ENCODE assay signal across 8 cellular contexts in the genomic region with DNA sequence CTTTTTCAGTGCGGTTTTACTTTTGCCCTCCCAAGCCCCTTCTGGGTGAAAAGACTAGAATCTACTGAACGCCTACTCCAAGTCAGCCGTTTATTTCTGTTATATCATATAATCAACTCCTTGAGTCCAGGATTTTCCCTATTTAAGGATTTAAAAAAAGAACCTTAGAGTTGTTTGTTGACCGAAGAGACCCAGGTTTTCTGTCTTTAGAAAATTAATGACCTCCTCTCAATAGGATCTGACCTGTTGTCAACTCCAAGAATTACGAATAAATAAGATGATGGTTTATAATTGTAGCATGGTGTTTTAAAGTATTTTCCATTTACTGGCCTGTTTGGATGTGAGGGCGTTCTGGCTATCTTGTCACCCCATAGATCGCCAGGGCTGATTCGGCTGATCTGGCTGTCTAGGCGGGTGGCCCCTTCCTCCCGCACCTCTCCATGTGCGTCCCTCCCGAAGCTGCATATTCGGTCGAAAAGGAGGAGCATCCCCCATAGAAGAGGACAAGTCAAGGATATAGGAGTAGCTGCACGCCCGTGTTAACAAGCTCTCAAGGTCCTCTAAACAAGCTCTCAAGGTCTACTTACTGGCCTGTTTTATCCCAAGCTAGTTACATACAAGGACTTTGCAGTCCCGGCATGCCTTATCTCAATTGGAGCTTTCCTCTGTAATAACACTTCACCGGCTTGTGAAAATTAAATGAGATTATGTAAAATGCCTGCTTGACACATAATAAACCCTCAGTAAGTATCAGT. TPM values are rescaled to one million over a fixed set of nuclear protein-coding genes. Genes with fewer than 3 reads are reported as not detected.
DNase-seq lines count a peak whose midpoint lies in the region; ATAC-seq and TF ChIP-seq lines count a peak whose summit lies in the region.

No MANE protein-coding gene starts in this region.

- CTCF ChIA-PET in HEK293 (lab: Yijun Ruan, JAX) (interaction anchor here (0.7 to 3.4 kb wide), 5 partner anchors 9 to 498 kb away, joined by 3 to 20 read pairs (median 3); no protein-coding TSS in a partner anchor), RWPE1 (lab: Yijun Ruan, JAX) (no interaction called here)

- DNase-seq in RWPE1 (ENCODE audit: low spot score) = no peak
- no peak for DNase-seq in epithelial cell of esophagus (ENCODE audit: low read depth)
- no peak for DNase-seq in ovary
- no peak for DNase-seq in NCI-H2171 treated with DMSO at 0.1 percent for 48 hours (lab: John Stamatoyannopoulos, UW)
- no peak for DNase-seq in NCI-H345 treated with DMSO at 0.1 percent for 48 hours (lab: John Stamatoyannopoulos, UW; ENCODE audit: unreplicated experiment)
- DNase-seq in sciatic nerve (ENCODE audit: low spot score) = no peak

- H3K27me3 ChIP-seq in ovary = no peaks in the 10 kb centered on the region

- WGBS in ovary, 3 donors = 4 to 14% (median 5%) methylated on average over 18 of the region's 18 CpGs

- no peak for TF ChIP-seq EP300 in ovary (IDR thresholded peaks at IDR 0.05)

- no peak for TF ChIP-seq POLR2A in ovary (IDR thresholded peaks at IDR 0.05)

- intact Hi-C loops in ovary (cut with DNase I) (loop anchor here in 1 of 4 donors (5.0 kb wide), 2 partner anchors 233 to 277 kb away; a partner anchor contains a TSS), sciatic nerve (cut with DNase I) (no loop called here)

- H3K36me3 ChIP-seq in HEK293 (ENCODE audit: control insufficient read depth in 2 of 2, insufficient read depth in 1 of 2, low read length in 2 of 2) = no peaks in the 10 kb centered on the region
- no peaks in the 10 kb centered on the region for H3K36me3 ChIP-seq in ovary

- H3K9me3 ChIP-seq in HEK293 (ENCODE audit: control insufficient read depth, insufficient read depth, low read depth, low read length) = no peaks in the 10 kb centered on the region
- H3K9me3 ChIP-seq in ovary = no peaks in the 10 kb centered on the region

- TF ChIP-seq CTCF in HEK293 (tag by site-specific recombination; IDR thresholded peaks at IDR 0.05) = no peak
- no peak for TF ChIP-seq CTCF in RWPE1 (conservative IDR thresholded peaks at IDR 0.05; ENCODE audit: low read depth)
- no peak for TF ChIP-seq CTCF in epithelial cell of esophagus (IDR thresholded peaks at IDR 0.05; ENCODE audit: insufficient read depth, low read depth, low read length, missing control alignments)
- TF ChIP-seq CTCF in ovary (IDR thresholded peaks at IDR 0.05) = no peak

- H3K4me3 ChIP-seq in HEK293 (ENCODE audit: low read depth, low read length) (peak overlapping the region; percentile 87), epithelial cell of esophagus (ENCODE audit: low read length) (peak overlapping the region; percentile 95), ovary (peak overlapping the region; percentile 86)

- H3K27ac ChIP-seq in HEK293 (ENCODE audit: extremely low read depth, low read depth, low read length) (peak overlapping the region; percentile 88), RWPE1 (peak overlapping the region; percentile 96), ovary (peak overlapping the region in 1 of 2 donors; percentile 97)

- H3K4me1 ChIP-seq in HEK293 (ENCODE audit: control insufficient read depth, insufficient read depth, low read length) (0 out of 2 replicates have a peak, but pooled peaks cover 2% of the 10 kb centered on the region), ovary (ENCODE audit: insufficient read depth) (peaks cover 6% of the 10 kb centered on the region)

- ATAC-seq in sciatic nerve (no peak), GM21825 (IDR thresholded peaks at IDR 0.05; ENCODE audit: unreplicated experiment) (no peak)

- POLR2A ChIA-PET in HEK293 (lab: Yijun Ruan, JAX) (interaction anchor here (1.0 to 2.1 kb wide), 11 partner anchors 9 to 325 kb away, joined by 3 to 27 read pairs (median 4); a partner anchor contains a TSS), RWPE1 (lab: Yijun Ruan, JAX; ENCODE audit: low non-redundant PET) (interaction anchor here (1.0 to 1.3 kb wide), 2 partner anchors 9 to 23 kb away, joined by 9 to 11 read pairs; no protein-coding TSS in a partner anchor)

TF ChIP-seq in HEK293, 187 proteins besides CTCF, POLR2A, EP300 and RAD21:
- TF ChIP-seq ZBTB8A (tag by site-specific recombination; IDR thresholded peaks at IDR 0.05) (0 out of 2 replicates have a peak, but pooled peaks have one; percentile 8), ZNF658 (tag by site-specific recombination; IDR thresholded peaks at IDR 0.05) (no peak), ZNF670 (tag by site-specific recombination; IDR thresholded peaks at IDR 0.05; ENCODE audit: low read depth) (no peak), ZNF664 (tag by site-specific recombination; IDR thresholded peaks at IDR 0.05) (peak; percentile 69; the same call in 1 of the 2 replicates), ZNF660 (tag by site-specific recombination; IDR thresholded peaks at IDR 0.05) (0 out of 2 replicates have a peak, but pooled peaks have one; percentile 70), GLI2 (tag by site-specific recombination; IDR thresholded peaks at IDR 0.05; ENCODE audit: borderline replicate concordance, low read depth) (no peak), OVOL3 (tag by site-specific recombination; IDR thresholded peaks at IDR 0.05) (no peak), ZNF394 (tag by site-specific recombination; IDR thresholded peaks at IDR 0.05; ENCODE audit: borderline replicate concordance) (peak; percentile 58; the same call in 1 of the 2 replicates), BCL11A (tag by site-specific recombination; IDR thresholded peaks at IDR 0.05; ENCODE audit: low read depth) (0 out of 2 replicates have a peak, but pooled peaks have one; percentile 19), HOXC10 (CRISPR knock-in tag; IDR thresholded peaks at IDR 0.05) (no peak)
- TF ChIP-seq, protein P1, sequence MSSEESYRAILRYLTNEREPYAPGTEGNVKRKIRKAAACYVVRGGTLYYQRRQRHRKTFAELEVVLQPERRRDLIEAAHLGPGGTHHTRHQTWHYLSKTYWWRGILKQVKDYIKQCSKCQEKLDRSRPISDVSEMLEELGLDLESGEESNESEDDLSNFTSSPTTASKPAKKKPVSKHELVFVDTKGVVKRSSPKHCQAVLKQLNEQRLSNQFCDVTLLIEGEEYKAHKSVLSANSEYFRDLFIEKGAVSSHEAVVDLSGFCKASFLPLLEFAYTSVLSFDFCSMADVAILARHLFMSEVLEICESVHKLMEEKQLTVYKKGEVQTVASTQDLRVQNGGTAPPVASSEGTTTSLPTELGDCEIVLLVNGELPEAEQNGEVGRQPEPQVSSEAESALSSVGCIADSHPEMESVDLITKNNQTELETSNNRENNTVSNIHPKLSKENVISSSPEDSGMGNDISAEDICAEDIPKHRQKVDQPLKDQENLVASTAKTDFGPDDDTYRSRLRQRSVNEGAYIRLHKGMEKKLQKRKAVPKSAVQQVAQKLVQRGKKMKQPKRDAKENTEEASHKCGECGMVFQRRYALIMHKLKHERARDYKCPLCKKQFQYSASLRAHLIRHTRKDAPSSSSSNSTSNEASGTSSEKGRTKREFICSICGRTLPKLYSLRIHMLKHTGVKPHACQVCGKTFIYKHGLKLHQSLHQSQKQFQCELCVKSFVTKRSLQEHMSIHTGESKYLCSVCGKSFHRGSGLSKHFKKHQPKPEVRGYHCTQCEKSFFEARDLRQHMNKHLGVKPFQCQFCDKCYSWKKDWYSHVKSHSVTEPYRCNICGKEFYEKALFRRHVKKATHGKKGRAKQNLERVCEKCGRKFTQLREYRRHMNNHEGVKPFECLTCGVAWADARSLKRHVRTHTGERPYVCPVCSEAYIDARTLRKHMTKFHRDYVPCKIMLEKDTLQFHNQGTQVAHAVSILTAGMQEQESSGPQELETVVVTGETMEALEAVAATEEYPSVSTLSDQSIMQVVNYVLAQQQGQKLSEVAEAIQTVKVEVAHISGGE (tag by site-specific recombination; conservative IDR thresholded peaks at IDR 0.05; ENCODE audit: low read depth) = 0 out of 2 replicates have a peak, but pooled peaks have one; percentile 9
- TF ChIP-seq, protein P2, sequence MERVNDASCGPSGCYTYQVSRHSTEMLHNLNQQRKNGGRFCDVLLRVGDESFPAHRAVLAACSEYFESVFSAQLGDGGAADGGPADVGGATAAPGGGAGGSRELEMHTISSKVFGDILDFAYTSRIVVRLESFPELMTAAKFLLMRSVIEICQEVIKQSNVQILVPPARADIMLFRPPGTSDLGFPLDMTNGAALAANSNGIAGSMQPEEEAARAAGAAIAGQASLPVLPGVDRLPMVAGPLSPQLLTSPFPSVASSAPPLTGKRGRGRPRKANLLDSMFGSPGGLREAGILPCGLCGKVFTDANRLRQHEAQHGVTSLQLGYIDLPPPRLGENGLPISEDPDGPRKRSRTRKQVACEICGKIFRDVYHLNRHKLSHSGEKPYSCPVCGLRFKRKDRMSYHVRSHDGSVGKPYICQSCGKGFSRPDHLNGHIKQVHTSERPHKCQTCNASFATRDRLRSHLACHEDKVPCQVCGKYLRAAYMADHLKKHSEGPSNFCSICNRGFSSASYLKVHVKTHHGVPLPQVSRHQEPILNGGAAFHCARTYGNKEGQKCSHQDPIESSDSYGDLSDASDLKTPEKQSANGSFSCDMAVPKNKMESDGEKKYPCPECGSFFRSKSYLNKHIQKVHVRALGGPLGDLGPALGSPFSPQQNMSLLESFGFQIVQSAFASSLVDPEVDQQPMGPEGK (tag by site-specific recombination; IDR thresholded peaks at IDR 0.05) = 0 out of 2 replicates have a peak, but pooled peaks have one; percentile 6
TF ChIP-seq in HEK293: peak in this region for 7.

RNA-seq across cellular contexts. Expression of a gene that starts 1.1 kb away (rescaled TPM):
- total RNA-seq in ovary = 10 to 100 TPM; 17.7 to 46.7 (median 33.4) TPM
- polyA plus RNA-seq in ovary = 10 to 100 TPM; 12.7 to 40.9 TPM
- total RNA-seq in sciatic nerve = 54.0 TPM
